ENCODE assay signal across 1 cellular context in the genomic region with DNA sequence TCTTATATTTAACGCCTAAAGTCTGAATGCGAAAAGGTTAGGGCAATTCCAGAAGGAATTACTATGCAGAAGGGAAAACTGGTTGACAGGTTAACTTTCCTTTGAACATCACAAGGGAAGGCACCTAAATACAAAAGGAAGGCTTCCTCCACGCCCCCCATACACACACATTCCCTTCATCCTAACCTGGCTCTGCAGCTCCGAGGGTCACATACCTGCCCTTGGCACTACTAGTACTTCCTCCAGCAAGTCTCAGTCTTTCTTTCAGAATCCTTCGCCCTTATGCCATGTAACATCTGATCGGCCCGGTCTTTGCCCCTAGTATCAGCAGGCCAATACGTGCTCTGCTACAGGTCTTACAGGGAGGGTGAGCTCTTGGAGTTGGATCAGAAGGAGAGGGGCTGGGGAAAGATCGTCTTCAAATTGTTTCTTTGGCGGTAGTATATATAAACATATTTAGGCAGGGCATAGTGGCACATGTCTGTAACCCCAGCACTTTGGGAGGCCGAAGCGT.
TF ChIP-seq lines count a peak whose summit lies in the region.

No MANE protein-coding gene starts in this region.

TF ChIP-seq in GM23338, 12 proteins besides CTCF, POLR2A, EP300 and RAD21 (continued from another document):
- TF ChIP-seq ZNF462 (CRISPR knock-in tag; IDR thresholded peaks at IDR 0.05) (no peak), JUNB (IDR thresholded peaks at IDR 0.05; ENCODE audit: unreplicated experiment) (no peak), NANOG (IDR thresholded peaks at IDR 0.05; ENCODE audit: borderline replicate concordance) (no peak), POLR2AphosphoS5 (IDR thresholded peaks at IDR 0.05; ENCODE audit: low read depth) (no peak)
